In the genomic region with DNA sequence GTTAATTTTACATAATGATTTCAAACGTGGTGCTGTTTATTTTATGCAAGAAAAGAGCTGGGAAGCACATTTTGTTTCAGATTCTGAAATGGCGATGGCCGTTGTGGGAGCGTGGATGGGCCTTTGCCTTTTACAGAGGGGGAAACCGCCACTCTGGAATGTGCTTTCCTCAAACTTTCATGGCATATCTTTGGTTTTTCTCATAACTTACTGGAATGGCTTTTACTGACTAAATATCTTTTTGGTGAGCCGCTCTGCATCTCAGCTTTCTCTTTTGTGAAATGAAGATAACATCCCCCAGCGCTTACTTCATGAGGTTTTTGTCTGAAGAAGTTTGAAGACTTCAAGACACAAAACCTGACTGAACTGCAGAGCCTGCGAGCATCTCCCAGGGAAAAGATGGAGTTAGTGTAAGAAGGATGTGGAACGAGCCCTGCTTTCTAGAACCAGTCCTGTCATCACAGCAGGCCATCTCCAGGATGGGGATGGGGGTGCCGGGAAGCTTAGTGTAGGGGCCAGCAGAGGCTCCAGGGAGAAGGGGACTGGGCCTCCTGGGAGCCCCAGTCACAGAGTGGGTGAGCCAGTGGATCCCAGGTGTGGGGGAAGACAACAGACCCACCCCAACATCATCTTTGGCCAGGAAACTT, we compare ENCODE assay signal across 22 cellular contexts.
DNase-seq lines count a peak whose midpoint lies in the region; ATAC-seq and TF ChIP-seq lines count a peak whose summit lies in the region.
"Had no signal": no experiment of that assay in that cellular context is flagged by ENCODE, and none has a peak within 500 bp of the region (broad histone marks: within the 10 kb centered on the region; RNA-seq: fewer than 3 reads in every experiment).

No MANE protein-coding gene starts in this region.

- no peaks in the 10 kb centered on the region for H3K9me3 ChIP-seq in Karpas-422 (ENCODE audit: low read length)
- H3K9me3 ChIP-seq in right cardiac atrium (ENCODE audit: control insufficient read depth, low read length): no peaks in the 10 kb centered on the region
- no peaks in the 10 kb centered on the region for H3K9me3 ChIP-seq in effector memory CD4-positive, alpha-beta T cell (ENCODE audit: control insufficient read depth, low read length)
- H3K9me3 ChIP-seq: BE2C, heart left ventricle, pancreas, sigmoid colon, transverse colon had no signal

- 81% methylated on average over 10 of the region's 10 CpGs for WGBS in right cardiac atrium

- H3K9me2 ChIP-seq in Karpas-422 (replicated peaks; ENCODE audit: insufficient read depth, low read length): no peaks in the 10 kb centered on the region

- no peak for TF ChIP-seq CTCF in natural killer cell (IDR thresholded peaks at IDR 0.05)
- no peak for TF ChIP-seq CTCF in brain microvascular endothelial cell (IDR thresholded peaks at IDR 0.05; ENCODE audit: low read depth, low read length, missing control alignments)

- H3K27ac ChIP-seq in brain microvascular endothelial cell (no peak overlapping the region), Karpas-422 (ENCODE audit: low read length) (no peak overlapping the region), right cardiac atrium (ENCODE audit: low read length) (no peak overlapping the region)
- H3K27ac ChIP-seq in effector memory CD4-positive, alpha-beta T cell (ENCODE audit: insufficient read depth, low read length, poor library complexity, severe bottlenecking): no peak overlapping the region
- H3K27ac ChIP-seq: cardiac muscle cell, heart left ventricle, KMS-11, pancreas, RWPE1, sigmoid colon, transverse colon had no signal

- DNase-seq in natural killer cell treated with Interleukin-12 subunit alpha and Interleukin-12 subunit beta and Interleukin-15 and Interleukin-18, amount 100 ng/mL, for 72 hours (ENCODE audit: low spot score): no peak
- DNase-seq in natural killer cell (no peak), brain microvascular endothelial cell (peak; percentile 18), islet precursor cell (peak; percentile 64), Karpas-422 (no peak), right cardiac atrium (no peak)
- no peak for DNase-seq in effector memory CD4-positive, alpha-beta T cell
- DNase-seq: 8988T; activated naive CD8-positive, alpha-beta T cell treated with anti-CD3 and anti-CD28 coated beads, Interleukin-2, amount 10 ng/mL, durations not matched to agents 7 days and 5 days; BE2C; heart left ventricle; NCI-H1092; NCI-H2029 treated with DMSO at 0.1 percent for 48 hours; NK-92 treated with Interleukin-12 subunit alpha and Interleukin-12 subunit beta, amount 100 ng/mL, for 24 hours; pancreas; sigmoid colon; stimulated activated naive CD4-positive, alpha-beta T cell treated with Interleukin-2 at 50 U/mL for 16 hours; transverse colon had no signal

- no peak overlapping the region for H3K4me3 Mint-ChIP-seq in natural killer cell treated with Interleukin-12 subunit alpha and Interleukin-12 subunit beta and Interleukin-15 and Interleukin-18, amount 100 ng/mL, for 72 hours
- H3K4me3 Mint-ChIP-seq in natural killer cell: no peak overlapping the region
- H3K4me3 Mint-ChIP-seq: activated naive CD8-positive, alpha-beta T cell treated with anti-CD3 and anti-CD28 coated beads, Interleukin-2, amount 10 ng/mL, durations not matched to agents 7 days and 5 days had no signal

- no peaks in the 10 kb centered on the region; the same call in 1 of the 2 replicates for H4K20me1 ChIP-seq in Karpas-422 (ENCODE audit: insufficient read depth, low read depth, low read length)

- intact Hi-C loops in natural killer cell (cut with micrococcal nuclease): no loop called here
- intact Hi-C loops in right cardiac atrium (cut with DNase I): loop anchor here in 1 of 4 donors (5.0 kb wide), 1 partner anchor 239 kb away; no protein-coding TSS in a partner anchor

- H3K4me3 ChIP-seq in brain microvascular endothelial cell (ENCODE audit: low read depth, low read length): no peak overlapping the region
- H3K4me3 ChIP-seq in Karpas-422 (ENCODE audit: low read length): no peak overlapping the region
- no peak overlapping the region for H3K4me3 ChIP-seq in right cardiac atrium (ENCODE audit: low read length)
- H3K4me3 ChIP-seq in effector memory CD4-positive, alpha-beta T cell (ENCODE audit: insufficient read depth, low read depth, low read length, poor library complexity, severe bottlenecking): no peak overlapping the region
- H3K4me3 ChIP-seq: cardiac muscle cell, heart left ventricle, pancreas, sigmoid colon, transverse colon had no signal

- peaks cover 16% of the 10 kb centered on the region for H3K4me1 ChIP-seq in Karpas-422 (ENCODE audit: low read length)
- no peaks in the 10 kb centered on the region for H3K4me1 ChIP-seq in right cardiac atrium (ENCODE audit: control insufficient read depth, insufficient read depth, low read length)
- H3K4me1 ChIP-seq in effector memory CD4-positive, alpha-beta T cell (ENCODE audit: control insufficient read depth, insufficient read depth, low read length, poor library complexity, severe bottlenecking): no peaks in the 10 kb centered on the region
- H3K4me1 ChIP-seq: pancreas had no signal

- no peaks in the 10 kb centered on the region; the same call in 1 of the 2 replicates for H3K79me2 ChIP-seq in Karpas-422 (ENCODE audit: low read length)

- ATAC-seq in natural killer cell treated with Interleukin-12 subunit alpha and Interleukin-12 subunit beta and Interleukin-15 and Interleukin-18, amount 100 ng/mL, for 72 hours: no peak
- ATAC-seq in natural killer cell: no peak
- ATAC-seq in right cardiac atrium: no peak
- ATAC-seq in HG02763 (IDR thresholded peaks at IDR 0.05; ENCODE audit: unreplicated experiment): no peak
- ATAC-seq: heart left ventricle, pancreas had no signal

- no peaks in the 10 kb centered on the region for H3K36me3 Mint-ChIP-seq in natural killer cell treated with Interleukin-12 subunit alpha and Interleukin-12 subunit beta and Interleukin-15 and Interleukin-18, amount 100 ng/mL, for 72 hours
- no peaks in the 10 kb centered on the region for H3K36me3 Mint-ChIP-seq in natural killer cell
- H3K36me3 Mint-ChIP-seq: activated naive CD8-positive, alpha-beta T cell treated with anti-CD3 and anti-CD28 coated beads, Interleukin-2, amount 10 ng/mL, durations not matched to agents 7 days and 5 days had no signal

- H3K9ac ChIP-seq in Karpas-422 (ENCODE audit: low read length): no peak overlapping the region
- H3K9ac ChIP-seq: KMS-11 had no signal

- H3K27me3 ChIP-seq in brain microvascular endothelial cell (replicated peaks) (no peaks in the 10 kb centered on the region), Karpas-422 (ENCODE audit: low read length) (no peaks in the 10 kb centered on the region), right cardiac atrium (ENCODE audit: control insufficient read depth, insufficient read depth) (no peaks in the 10 kb centered on the region)
- H3K27me3 ChIP-seq in effector memory CD4-positive, alpha-beta T cell (replicated peaks; ENCODE audit: control insufficient read depth, insufficient read depth, low read length, poor library complexity, severe bottlenecking): no peaks in the 10 kb centered on the region
- H3K27me3 ChIP-seq: BE2C, heart left ventricle, pancreas, sigmoid colon, transverse colon had no signal

- no peak overlapping the region for H3K4me2 ChIP-seq in Karpas-422 (ENCODE audit: low read depth, low read length, poor library complexity, severe bottlenecking)
- H3K4me2 ChIP-seq: KMS-11 had no signal

- peak overlapping the region; percentile 11 to 74 for H3K27ac Mint-ChIP-seq in natural killer cell treated with Interleukin-12 subunit alpha and Interleukin-12 subunit beta and Interleukin-15 and Interleukin-18, amount 100 ng/mL, for 72 hours
- H3K27ac Mint-ChIP-seq in natural killer cell: no peak overlapping the region
- H3K27ac Mint-ChIP-seq: activated naive CD8-positive, alpha-beta T cell treated with anti-CD3 and anti-CD28 coated beads, Interleukin-2, amount 10 ng/mL, durations not matched to agents 7 days and 5 days had no signal

- no peaks in the 10 kb centered on the region for H3K9me3 Mint-ChIP-seq in natural killer cell treated with Interleukin-12 subunit alpha and Interleukin-12 subunit beta and Interleukin-15 and Interleukin-18, amount 100 ng/mL, for 72 hours
- H3K9me3 Mint-ChIP-seq in natural killer cell: no peaks in the 10 kb centered on the region
- H3K9me3 Mint-ChIP-seq: activated naive CD8-positive, alpha-beta T cell treated with anti-CD3 and anti-CD28 coated beads, Interleukin-2, amount 10 ng/mL, durations not matched to agents 7 days and 5 days had no signal

- no peaks in the 10 kb centered on the region for H3K36me3 ChIP-seq in brain microvascular endothelial cell (replicated peaks)
- no peaks in the 10 kb centered on the region for H3K36me3 ChIP-seq in Karpas-422 (ENCODE audit: insufficient read depth, low read length)
- no peaks in the 10 kb centered on the region for H3K36me3 ChIP-seq in effector memory CD4-positive, alpha-beta T cell (ENCODE audit: control insufficient read depth, insufficient read depth, low read length)
- H3K36me3 ChIP-seq: BE2C, cardiac muscle cell, heart left ventricle, pancreas, sigmoid colon, transverse colon had no signal

- in situ Hi-C loops in brain microvascular endothelial cell (cut with HindIII; ENCODE audit: low pct_ligation_motif_present, low sequenced_read_pairs): loop anchor here (25.0 kb wide), 1 partner anchor 329 kb away; the partner anchor contains the start of gene CLDN20

- no peaks in the 10 kb centered on the region for H3K27me3 Mint-ChIP-seq in natural killer cell treated with Interleukin-12 subunit alpha and Interleukin-12 subunit beta and Interleukin-15 and Interleukin-18, amount 100 ng/mL, for 72 hours
- no peaks in the 10 kb centered on the region for H3K27me3 Mint-ChIP-seq in natural killer cell (ENCODE audit: low read depth in 2 of 2)
- H3K27me3 Mint-ChIP-seq: activated naive CD8-positive, alpha-beta T cell treated with anti-CD3 and anti-CD28 coated beads, Interleukin-2, amount 10 ng/mL, durations not matched to agents 7 days and 5 days had no signal

- H3K4me1 Mint-ChIP-seq in natural killer cell treated with Interleukin-12 subunit alpha and Interleukin-12 subunit beta and Interleukin-15 and Interleukin-18, amount 100 ng/mL, for 72 hours (ENCODE audit: low read depth in 2 of 2): peaks cover 9 to 21% of the 10 kb centered on the region in 2 donors
- H3K4me1 Mint-ChIP-seq in natural killer cell: peaks cover 4% of the 10 kb centered on the region in 2 donors

- no peak overlapping the region for H2AFZ ChIP-seq in Karpas-422 (ENCODE audit: low read length)

Comparison
In these comparisons a context has a peak if more than half of its experiments do, and no peak if none do; other contexts are left out.
1. H3K27ac Mint-ChIP-seq: peak in natural killer cell treated with Interleukin-12 subunit alpha and Interleukin-12 subunit beta and Interleukin-15 and Interleukin-18, amount 100 ng/mL, for 72 hours (2 of 2); none in natural killer cell (0 of 2).
2. DNase-seq: peak in brain microvascular endothelial cell (single experiment) and islet precursor cell (single experiment); none in natural killer cell treated with Interleukin-12 subunit alpha and Interleukin-12 subunit beta and Interleukin-15 and Interleukin-18, amount 100 ng/mL, for 72 hours (single experiment), natural killer cell (single experiment), Karpas-422 (single experiment), right cardiac atrium (0 of 3) and effector memory CD4-positive, alpha-beta T cell (0 of 3).